Comparison of ENCODE assay signal across 11 cellular contexts in the genomic region with DNA sequence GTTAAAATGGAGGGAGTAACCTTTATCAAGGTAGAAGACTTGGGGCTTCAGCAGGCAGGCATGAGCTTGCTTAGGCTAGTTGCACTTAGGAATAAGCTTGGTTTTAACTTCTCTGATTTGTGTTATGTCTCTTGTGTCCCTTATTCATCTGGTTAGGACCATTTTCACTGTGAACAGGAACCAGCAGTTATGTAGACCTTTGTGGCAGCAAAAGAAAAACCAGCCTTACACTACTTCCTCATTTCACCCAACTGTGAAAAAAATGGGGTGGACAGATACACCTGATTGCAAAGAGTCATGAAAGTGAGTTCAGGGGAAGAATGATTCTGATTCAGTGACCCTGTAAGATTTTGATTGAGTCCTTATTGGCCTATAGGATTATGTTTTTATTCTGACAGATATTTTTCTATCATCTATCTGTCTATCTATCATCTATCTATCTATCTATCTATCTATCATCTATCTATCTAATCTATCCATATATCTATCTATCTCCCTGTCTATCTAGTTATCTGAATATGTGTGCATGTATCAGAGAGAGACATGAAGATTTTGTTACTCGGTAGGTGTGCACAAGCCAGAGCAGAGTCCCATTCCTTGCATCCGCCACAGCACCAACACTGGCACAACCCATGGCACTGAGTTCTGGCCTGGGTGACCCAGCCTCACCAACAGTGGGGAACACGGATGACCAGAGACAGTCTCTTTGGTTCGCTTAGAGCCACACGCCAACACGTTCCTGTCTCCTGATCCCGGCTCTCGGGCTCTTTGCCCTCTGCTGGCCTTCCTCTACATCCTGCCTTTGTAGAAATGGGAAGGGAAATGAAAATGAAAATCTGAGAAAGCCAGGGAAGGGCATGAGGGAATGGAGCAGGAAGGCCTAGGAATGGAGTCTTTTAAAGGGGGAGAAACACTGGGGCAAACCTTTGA. TPM values are rescaled to one million over a fixed set of nuclear protein-coding genes. Genes with fewer than 3 reads are reported as not detected.
A peak's percentile ranks its signal among the peaks of the same experiment; 100 is the strongest.
DNase-seq lines count a peak whose midpoint lies in the region; ATAC-seq, FAIRE-seq and TF ChIP-seq lines count a peak whose summit lies in the region.
"Had no signal": no experiment of that assay in that cellular context is flagged by ENCODE, and none has a peak within 500 bp of the region (broad histone marks: within the 10 kb centered on the region; RNA-seq: fewer than 3 reads in every experiment).

No MANE protein-coding gene starts in this region.

- H3K4me3 ChIP-seq in BLaER1 (no peak overlapping the region), endodermal cell (ENCODE audit: low read length) (no peak overlapping the region), aorta (ENCODE audit: low read length in 2 of 2) (no peak overlapping the region), small intestine (ENCODE audit: low read depth in 1 of 2, low read length in 2 of 2) (no peak overlapping the region)

- in situ Hi-C loops in G401 (cut with HindIII; ENCODE audit: low sequenced_read_pairs): no loop called here

- peaks cover 11% of the 10 kb centered on the region for H3K4me1 Mint-ChIP-seq in endodermal cell

- H3K27me3 ChIP-seq in BLaER1 (no peaks in the 10 kb centered on the region), endodermal cell (ENCODE audit: control insufficient read depth, insufficient read depth, low read length, poor library complexity, severe bottlenecking) (no peaks in the 10 kb centered on the region), aorta (ENCODE audit: control insufficient read depth in 1 of 2, insufficient read depth in 2 of 2, low read length in 1 of 2) (no peaks in the 10 kb centered on the region), small intestine (ENCODE audit: control insufficient read depth in 2 of 2, insufficient read depth in 2 of 2, low read length in 2 of 2) (no peaks in the 10 kb centered on the region)

- H3K4me3 Mint-ChIP-seq in endodermal cell: no peak overlapping the region
- H3K4me3 Mint-ChIP-seq: natural killer cell treated with Interleukin-12 subunit alpha and Interleukin-12 subunit beta and Interleukin-15 and Interleukin-18, amount 100 ng/mL, for 72 hours had no signal

- peak overlapping the region; percentile 65 for H3K4me2 ChIP-seq in BLaER1

- intact Hi-C loops in aorta (cut with DNase I): no loop called here

- no peaks in the 10 kb centered on the region for H3K9me3 Mint-ChIP-seq in endodermal cell
- H3K9me3 Mint-ChIP-seq: natural killer cell treated with Interleukin-12 subunit alpha and Interleukin-12 subunit beta and Interleukin-15 and Interleukin-18, amount 100 ng/mL, for 72 hours had no signal

- ATAC-seq in GM21360 (IDR thresholded peaks at IDR 0.05; ENCODE audit: unreplicated experiment) (peak; percentile 92), HG03432 (IDR thresholded peaks at IDR 0.05; ENCODE audit: unreplicated experiment) (peak; percentile 90), aorta (ENCODE audit: low FRiP score) (no peak)

- peaks cover 2% of the 10 kb centered on the region for H3K27me3 Mint-ChIP-seq in endodermal cell (ENCODE audit: insufficient read depth)

- no peaks in the 10 kb centered on the region for H4K20me1 ChIP-seq in BLaER1

- no peak overlapping the region for H3K27ac Mint-ChIP-seq in endodermal cell
- H3K27ac Mint-ChIP-seq: natural killer cell treated with Interleukin-12 subunit alpha and Interleukin-12 subunit beta and Interleukin-15 and Interleukin-18, amount 100 ng/mL, for 72 hours had no signal

- H3K4me1 ChIP-seq in BLaER1 (peaks cover 37% of the 10 kb centered on the region), endodermal cell (ENCODE audit: control insufficient read depth, insufficient read depth, low read length) (no peaks in the 10 kb centered on the region), aorta (ENCODE audit: control insufficient read depth in 1 of 2, insufficient read depth in 2 of 2, low read length in 2 of 2) (peaks cover 0 to 1% of the 10 kb centered on the region in 2 donors), small intestine (ENCODE audit: control insufficient read depth in 2 of 2, insufficient read depth in 1 of 2, low read depth in 1 of 2, low read length in 1 of 2) (no peaks in the 10 kb centered on the region)

- H3K36me3 ChIP-seq in BLaER1 (no peaks in the 10 kb centered on the region), endodermal cell (ENCODE audit: control insufficient read depth, insufficient read depth, low read length) (no peaks in the 10 kb centered on the region), aorta (ENCODE audit: control insufficient read depth in 1 of 2, insufficient read depth in 2 of 2, low read length in 1 of 2) (no peaks in the 10 kb centered on the region), small intestine (ENCODE audit: control insufficient read depth in 2 of 2, insufficient read depth in 2 of 2, low read length in 2 of 2) (no peaks in the 10 kb centered on the region)

- no peak for FAIRE-seq in small intestine (lab: Jason Lieb, UNC)

- H3K36me3 Mint-ChIP-seq in endodermal cell (ENCODE audit: low read depth): no peaks in the 10 kb centered on the region
- H3K36me3 Mint-ChIP-seq: natural killer cell treated with Interleukin-12 subunit alpha and Interleukin-12 subunit beta and Interleukin-15 and Interleukin-18, amount 100 ng/mL, for 72 hours had no signal

- DNase-seq in endodermal cell (no peak), aorta (no peak), NCI-H748 treated with DMSO at 0.1 percent for 48 hours (lab: John Stamatoyannopoulos, UW) (no peak), small intestine (no peak), G401 (ENCODE audit: low spot score) (no peak)
- DNase-seq: NCI-H774 had no signal

- no peak overlapping the region for H3K9ac ChIP-seq in BLaER1
- no peak overlapping the region for H3K9ac ChIP-seq in endodermal cell (ENCODE audit: extremely low read depth, low read length, poor library complexity, severe bottlenecking)

- 80 to 93% methylated on average over 1 to 8 of the region's 8 CpGs for WGBS in endodermal cell (ENCODE audit: insufficient coverage in 1 of 2, insufficient read length in 1 of 2), 2 experiments
- 91% methylated on average over 8 of the region's 8 CpGs for WGBS in aorta, 2 donors
- WGBS in small intestine, 3 donors: 85 to 89% (median 85%) methylated on average over 8 of the region's 8 CpGs

- H3K9me3 ChIP-seq in BLaER1 (no peaks in the 10 kb centered on the region), endodermal cell (ENCODE audit: control insufficient read depth, low read length) (no peaks in the 10 kb centered on the region), aorta (ENCODE audit: control insufficient read depth, low read length) (no peaks in the 10 kb centered on the region), small intestine (ENCODE audit: control insufficient read depth, low read depth) (no peaks in the 10 kb centered on the region)

- TF ChIP-seq CTCF in endodermal cell (conservative IDR thresholded peaks at IDR 0.05): peak; percentile 49

- H3K27ac ChIP-seq in BLaER1: no peak overlapping the region
- H3K27ac ChIP-seq in endodermal cell (ENCODE audit: low read depth, low read length): no peak overlapping the region
- peak overlapping the region in 1 of 2 donors; percentile 28 for H3K27ac ChIP-seq in aorta (ENCODE audit: low read depth in 1 of 2, low read length in 2 of 2)
- H3K27ac ChIP-seq in small intestine (ENCODE audit: low read depth in 1 of 2, low read length in 1 of 2): peak overlapping the region in 1 of 2 donors; percentile 21

RNA-seq across cellular contexts. Expression of a gene that starts 1.3 kb away (rescaled TPM):
- total RNA-seq in endodermal cell: not detected
- polyA plus RNA-seq in endodermal cell (2013, experiment 1 of 2): not detected
- not detected for polyA plus RNA-seq in endodermal cell (2013, experiment 2 of 2)
- total RNA-seq in aorta: 10 to 100 TPM in 1 of 2 donors, 1 to 10 TPM in 1; 5.8 to 10.3 TPM
- not detected for polyA plus RNA-seq in aorta
- 1 to 10 TPM in 2 of 3 donors, not detected in 1; 1.5 to 2.4 TPM for polyA plus RNA-seq in small intestine
- not detected in 2 replicates for total RNA-seq in G401 (2014; rRNA removed; shearing (Covaris generic))
- total RNA-seq: natural killer cell treated with Interleukin-12 subunit alpha and Interleukin-12 subunit beta and Interleukin-15 and Interleukin-18, amount 100 ng/mL, for 72 hours had no signal
- polyA plus RNA-seq: BJ had no signal
